In the genomic region with DNA sequence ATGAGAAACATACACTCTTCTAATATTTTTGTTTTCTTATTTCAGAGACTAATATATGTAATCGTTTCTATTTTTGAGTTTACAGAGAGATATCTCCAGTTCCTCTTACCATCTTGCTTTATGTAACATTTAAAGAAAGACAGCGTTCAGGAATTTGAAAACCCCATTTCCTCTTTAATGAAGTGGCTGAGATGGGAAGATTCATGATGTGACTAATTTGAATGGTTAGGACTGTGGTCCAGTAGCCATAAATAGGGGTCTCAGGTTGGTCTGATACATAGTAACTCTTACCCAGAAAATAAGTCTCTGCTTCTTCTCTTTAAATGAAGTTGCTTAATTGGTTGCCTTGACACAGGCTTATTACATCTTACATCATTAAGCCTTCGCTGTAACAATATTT, we compare ENCODE assay signal across 11 cellular contexts. TPM values are rescaled to one million over a fixed set of nuclear protein-coding genes. Genes with fewer than 3 reads are reported as not detected.
DNase-seq lines count a peak whose midpoint lies in the region; ATAC-seq and TF ChIP-seq lines count a peak whose summit lies in the region.
"Had no signal": no experiment of that assay in that cellular context is flagged by ENCODE, and none has a peak within 500 bp of the region (broad histone marks: within the 10 kb centered on the region; RNA-seq: fewer than 3 reads in every experiment).

No MANE protein-coding gene starts in this region.

- POLR2A ChIA-PET in CD4-positive, alpha-beta memory T cell (lab: Charles Lee; ENCODE audit: partially characterized antibody): interaction anchor here (1.6 to 18.8 kb wide), 2 partner anchors 11 to 35 kb away, joined by 5 to 760 read pairs; no protein-coding TSS in a partner anchor
- POLR2A ChIA-PET in HEK293 (lab: Yijun Ruan, JAX): interaction anchor here (0.6 kb wide), 1 partner anchor 74 kb away, joined by 4 read pairs; no protein-coding TSS in a partner anchor

- no peaks in the 10 kb centered on the region for H3K9me3 ChIP-seq in CD4-positive, alpha-beta memory T cell (ENCODE audit: control insufficient read depth in 1 of 2, low read length in 2 of 2)
- no peaks in the 10 kb centered on the region for H3K9me3 ChIP-seq in HEK293 (ENCODE audit: control insufficient read depth, insufficient read depth, low read depth, low read length)
- H3K9me3 ChIP-seq: Peyer's patch had no signal

- H3K27ac ChIP-seq in CD4-positive, alpha-beta memory T cell (ENCODE audit: low read depth, low read length): no peak overlapping the region
- H3K27ac ChIP-seq in HEK293 (ENCODE audit: extremely low read depth, low read depth, low read length): no peak overlapping the region

- in situ Hi-C loops in GM13977 (cut with MboI; ENCODE audit: low pct_unique_long_range_greater_than_20kb, low sequenced_read_pairs, unreplicated experiment): no loop called here

- H3K4me1 Mint-ChIP-seq in CD4-positive, alpha-beta memory T cell: peaks cover 56 to 94% (median 72%) of the 10 kb centered on the region in 4 donors
- H3K4me1 Mint-ChIP-seq in activated naive CD8-positive, alpha-beta T cell (ENCODE audit: low read depth): peaks cover 80% of the 10 kb centered on the region
- peaks cover 56% of the 10 kb centered on the region for H3K4me1 Mint-ChIP-seq in nephron progenitor cell

- peaks cover 0 to 40% of the 10 kb centered on the region in 2 donors for H3K36me3 Mint-ChIP-seq in CD4-positive, alpha-beta memory T cell
- H3K36me3 Mint-ChIP-seq in activated naive CD8-positive, alpha-beta T cell: peaks cover 5% of the 10 kb centered on the region
- H3K36me3 Mint-ChIP-seq in nephron progenitor cell (ENCODE audit: low read depth): peaks cover 27% of the 10 kb centered on the region

- peak overlapping the region in 7 of 8 donors; percentile 31 to 69 (median 59) for H3K4me3 Mint-ChIP-seq in CD4-positive, alpha-beta memory T cell
- peak overlapping the region; percentile 65 for H3K4me3 Mint-ChIP-seq in activated naive CD8-positive, alpha-beta T cell
- no peak overlapping the region for H3K4me3 Mint-ChIP-seq in nephron progenitor cell

- no peak for DNase-seq in CD4-positive, alpha-beta memory T cell
- DNase-seq in nephron progenitor cell: no peak
- DNase-seq in medulla oblongata (ENCODE audit: extremely low spot score): no peak
- DNase-seq in GM13977 (ENCODE audit: low spot score): no peak
- DNase-seq: H7, left colon, NCI-H1436 treated with DMSO at 0.1 percent for 48 hours, Peyer's patch had no signal

- H3K27me3 ChIP-seq in CD4-positive, alpha-beta memory T cell (ENCODE audit: insufficient read depth, low read length): no peaks in the 10 kb centered on the region
- H3K27me3 ChIP-seq: Peyer's patch had no signal

- ATAC-seq in GM18907 (IDR thresholded peaks at IDR 0.05; ENCODE audit: unreplicated experiment): no peak
- ATAC-seq: left colon had no signal

- peak overlapping the region in 5 of 7 donors; percentile 2 to 81 (median 59) for H3K27ac Mint-ChIP-seq in CD4-positive, alpha-beta memory T cell
- H3K27ac Mint-ChIP-seq in activated naive CD8-positive, alpha-beta T cell: peak overlapping the region; percentile 77
- H3K27ac Mint-ChIP-seq in nephron progenitor cell: peak overlapping the region; percentile 39

- peaks cover 97% of the 10 kb centered on the region for H3K4me1 ChIP-seq in CD4-positive, alpha-beta memory T cell (ENCODE audit: insufficient read depth, low read length)
- H3K4me1 ChIP-seq in HEK293 (ENCODE audit: control insufficient read depth, insufficient read depth, low read length): peaks cover 37% of the 10 kb centered on the region

- intact Hi-C loops in CD4-positive, alpha-beta memory T cell (cut with micrococcal nuclease): loop anchor here (1.0 kb wide), 1 partner anchor 9 kb away; no protein-coding TSS in a partner anchor

- H3K9me3 Mint-ChIP-seq in CD4-positive, alpha-beta memory T cell: no peaks in the 10 kb centered on the region
- H3K9me3 Mint-ChIP-seq in activated naive CD8-positive, alpha-beta T cell (ENCODE audit: low read depth): no peaks in the 10 kb centered on the region
- H3K9me3 Mint-ChIP-seq in nephron progenitor cell: no peaks in the 10 kb centered on the region

- H3K27me3 Mint-ChIP-seq in CD4-positive, alpha-beta memory T cell: no peaks in the 10 kb centered on the region
- no peaks in the 10 kb centered on the region for H3K27me3 Mint-ChIP-seq in activated naive CD8-positive, alpha-beta T cell
- no peaks in the 10 kb centered on the region for H3K27me3 Mint-ChIP-seq in nephron progenitor cell (ENCODE audit: low read depth, poor library complexity)

- TF ChIP-seq CTCF in HEK293 (tag by site-specific recombination; IDR thresholded peaks at IDR 0.05) (no peak), nephron progenitor cell (IDR thresholded peaks at IDR 0.05) (no peak), GM13977 (IDR thresholded peaks at IDR 0.05; ENCODE audit: extremely low read depth, insufficient read depth, missing control alignments) (no peak)

- H3K4me3 ChIP-seq in CD4-positive, alpha-beta memory T cell (ENCODE audit: low read length in 2 of 2): no peak overlapping the region
- H3K4me3 ChIP-seq in HEK293 (ENCODE audit: low read depth, low read length): no peak overlapping the region

- H3K36me3 ChIP-seq in CD4-positive, alpha-beta memory T cell (ENCODE audit: insufficient read depth, low read length): no peaks in the 10 kb centered on the region
- H3K36me3 ChIP-seq in HEK293 (ENCODE audit: control insufficient read depth in 2 of 2, insufficient read depth in 1 of 2, low read length in 2 of 2): no peaks in the 10 kb centered on the region
- H3K36me3 ChIP-seq: Peyer's patch had no signal

- CTCF ChIA-PET in CD4-positive, alpha-beta memory T cell (lab: Charles Lee; ENCODE audit: partially characterized antibody): interaction anchor here (1.4 to 1.6 kb wide), 3 partner anchors 11 to 39 kb away, joined by 4 to 8 read pairs (median 4); no protein-coding TSS in a partner anchor
- CTCF ChIA-PET in HEK293 (lab: Yijun Ruan, JAX): interaction anchor here (0.7 kb wide), 1 partner anchor 278 kb away, joined by 4 read pairs; no protein-coding TSS in a partner anchor

TF ChIP-seq in HEK293, 187 proteins besides CTCF, POLR2A, EP300 and RAD21:
- TF ChIP-seq, protein P1, sequence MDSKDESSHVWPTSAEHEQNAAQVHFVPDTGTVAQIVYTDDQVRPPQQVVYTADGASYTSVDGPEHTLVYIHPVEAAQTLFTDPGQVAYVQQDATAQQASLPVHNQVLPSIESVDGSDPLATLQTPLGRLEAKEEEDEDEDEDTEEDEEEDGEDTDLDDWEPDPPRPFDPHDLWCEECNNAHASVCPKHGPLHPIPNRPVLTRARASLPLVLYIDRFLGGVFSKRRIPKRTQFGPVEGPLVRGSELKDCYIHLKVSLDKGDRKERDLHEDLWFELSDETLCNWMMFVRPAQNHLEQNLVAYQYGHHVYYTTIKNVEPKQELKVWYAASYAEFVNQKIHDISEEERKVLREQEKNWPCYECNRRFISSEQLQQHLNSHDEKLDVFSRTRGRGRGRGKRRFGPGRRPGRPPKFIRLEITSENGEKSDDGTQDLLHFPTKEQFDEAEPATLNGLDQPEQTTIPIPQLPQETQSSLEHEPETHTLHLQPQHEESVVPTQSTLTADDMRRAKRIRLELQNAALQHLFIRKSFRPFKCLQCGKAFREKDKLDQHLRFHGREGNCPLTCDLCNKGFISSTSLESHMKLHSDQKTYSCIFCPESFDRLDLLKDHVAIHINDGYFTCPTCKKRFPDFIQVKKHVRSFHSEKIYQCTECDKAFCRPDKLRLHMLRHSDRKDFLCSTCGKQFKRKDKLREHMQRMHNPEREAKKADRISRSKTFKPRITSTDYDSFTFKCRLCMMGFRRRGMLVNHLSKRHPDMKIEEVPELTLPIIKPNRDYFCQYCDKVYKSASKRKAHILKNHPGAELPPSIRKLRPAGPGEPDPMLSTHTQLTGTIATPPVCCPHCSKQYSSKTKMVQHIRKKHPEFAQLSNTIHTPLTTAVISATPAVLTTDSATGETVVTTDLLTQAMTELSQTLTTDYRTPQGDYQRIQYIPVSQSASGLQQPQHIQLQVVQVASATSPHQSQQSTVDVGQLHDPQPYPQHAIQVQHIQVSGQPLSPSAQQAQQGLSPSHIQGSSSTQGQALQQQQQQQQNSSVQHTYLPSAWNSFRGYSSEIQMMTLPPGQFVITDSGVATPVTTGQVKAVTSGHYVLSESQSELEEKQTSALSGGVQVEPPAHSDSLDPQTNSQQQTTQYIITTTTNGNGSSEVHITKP (tag by site-specific recombination; IDR thresholded peaks at IDR 0.05): peak; percentile 19; the same call in 1 of the 2 replicates
- TF ChIP-seq WT1 (tag by site-specific recombination; IDR thresholded peaks at IDR 0.05): no peak
- peak; percentile 28; the same call in 1 of the 2 replicates for TF ChIP-seq ZNF366 (tag by site-specific recombination; conservative IDR thresholded peaks at IDR 0.05)

RNA-seq across cellular contexts. Expression of a gene that starts 6.9 kb away (rescaled TPM):
- 100 to 1,000 TPM; 213 to 224 TPM for total RNA-seq in CD4-positive, alpha-beta memory T cell
- polyA plus RNA-seq in CD4-positive, alpha-beta memory T cell: 100 to 1,000 TPM; 109 to 244 TPM
